Comparison of ENCODE assay signal across 35 cellular contexts in the genomic region with DNA sequence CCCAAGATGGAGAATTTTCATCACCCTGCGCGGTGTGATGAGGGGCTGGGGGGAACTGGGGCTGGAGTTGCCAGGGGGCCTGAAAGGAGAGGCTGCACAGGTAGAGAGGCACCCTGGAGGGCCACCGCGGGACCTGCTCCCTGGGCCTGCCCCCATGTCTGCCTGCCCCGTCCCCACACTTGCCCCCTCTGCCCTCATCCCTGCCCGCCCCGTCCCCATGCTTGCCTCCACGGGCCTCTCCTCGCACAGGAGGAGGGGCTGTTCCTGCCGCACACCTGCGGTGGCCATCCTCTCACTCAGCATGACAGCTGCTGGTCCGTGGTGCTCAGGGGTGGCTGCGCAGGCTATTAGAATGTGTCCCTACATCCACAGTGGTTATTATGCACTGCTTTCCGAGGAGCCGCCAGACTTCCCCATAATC. TPM values are rescaled to one million over a fixed set of nuclear protein-coding genes. Genes with fewer than 3 reads are reported as not detected.
DNase-seq lines count a peak whose midpoint lies in the region; FAIRE-seq and TF ChIP-seq lines count a peak whose summit lies in the region.
"Had no signal": no experiment of that assay in that cellular context is flagged by ENCODE, and none has a peak within 500 bp of the region (broad histone marks: within the 10 kb centered on the region; RNA-seq: fewer than 3 reads in every experiment).

No MANE protein-coding gene starts in this region.

- H2AFZ ChIP-seq in mammary epithelial cell (ENCODE audit: low read depth, low read length): peak overlapping the region; percentile 42
- H2AFZ ChIP-seq in neuronal stem cell (ENCODE audit: low read length): no peak overlapping the region
- H2AFZ ChIP-seq: parathyroid adenoma had no signal

- H3K23ac ChIP-seq in neuronal stem cell (ENCODE audit: low read depth, low read length, poor library complexity): peak overlapping the region; percentile 75

- no peak overlapping the region for H4K91ac ChIP-seq in neuronal stem cell (ENCODE audit: low read depth, low read length, poor library complexity)

- H2BK5ac ChIP-seq in neuronal stem cell (ENCODE audit: low read length): peak overlapping the region; percentile 41

- CTCF ChIA-PET in mammary epithelial cell (lab: Charles Lee; ENCODE audit: low non-redundant PET): no interaction called here

- H3K79me1 ChIP-seq in neuronal stem cell (ENCODE audit: low read depth, low read length): no peaks in the 10 kb centered on the region

- H3K36me3 ChIP-seq in BLaER1 (no peaks in the 10 kb centered on the region), H7 (replicated peaks; ENCODE audit: control insufficient read depth, insufficient read depth, low read length) (no peaks in the 10 kb centered on the region), mammary epithelial cell (ENCODE audit: insufficient read depth, low read length) (no peaks in the 10 kb centered on the region), neuronal stem cell (replicated peaks in 1 of 2; ENCODE audit: control insufficient read depth in 2 of 2, insufficient read depth in 2 of 2, low read length in 2 of 2) (no peaks in the 10 kb centered on the region), small intestine (ENCODE audit: control insufficient read depth in 2 of 2, insufficient read depth in 2 of 2, low read length in 2 of 2) (no peaks in the 10 kb centered on the region)
- H3K36me3 ChIP-seq: BLaER1 treated with 17β-estradiol and CSF1 and Interleukin-3, amounts not matched to agents 10 nM and 100 nM; heart right ventricle; right atrium auricular region; tibial nerve had no signal

- no peak overlapping the region for H2BK120ac ChIP-seq in neuronal stem cell (ENCODE audit: low read depth, low read length)

- H3K4me3 ChIP-seq in BLaER1: no peak overlapping the region
- no peak overlapping the region for H3K4me3 ChIP-seq in H7 (ENCODE audit: insufficient read depth, low read depth, low read length)
- no peak overlapping the region for H3K4me3 ChIP-seq in mammary epithelial cell (replicated peaks in 1 of 3; ENCODE audit: insufficient read depth in 1 of 3, low read depth in 2 of 3, low read length in 3 of 3)
- H3K4me3 ChIP-seq in neuronal stem cell (ENCODE audit: low read length in 2 of 2): no peak overlapping the region
- no peak overlapping the region for H3K4me3 ChIP-seq in small intestine (ENCODE audit: low read depth in 1 of 2, low read length in 2 of 2)
- H3K4me3 ChIP-seq: BLaER1 treated with 17β-estradiol and CSF1 and Interleukin-3, amounts not matched to agents 10 nM and 100 nM; dorsolateral prefrontal cortex; heart right ventricle; right atrium auricular region; tibial nerve had no signal

- no peak overlapping the region for H2BK12ac ChIP-seq in neuronal stem cell (ENCODE audit: low read length)

- H3K9ac ChIP-seq in BLaER1 (no peak overlapping the region), mammary epithelial cell (ENCODE audit: insufficient read depth, low read length) (no peak overlapping the region), neuronal stem cell (ENCODE audit: low read depth, low read length, poor library complexity) (peak overlapping the region; percentile 31)
- H3K9ac ChIP-seq: BLaER1 treated with 17β-estradiol and CSF1 and Interleukin-3, amounts not matched to agents 10 nM and 100 nM; parathyroid adenoma had no signal

- H3K4ac ChIP-seq in neuronal stem cell (ENCODE audit: low read length): no peak overlapping the region

- no peak for FAIRE-seq in small intestine (lab: Jason Lieb, UNC)
- FAIRE-seq: endometrium, frontal cortex, GM12892 had no signal

- H4K20me1 ChIP-seq in BLaER1 (no peaks in the 10 kb centered on the region), mammary epithelial cell (ENCODE audit: insufficient read depth, low read length) (no peaks in the 10 kb centered on the region)
- H4K20me1 ChIP-seq: BLaER1 treated with 17β-estradiol and CSF1 and Interleukin-3, amounts not matched to agents 10 nM and 100 nM had no signal

- dilution Hi-C loops in mammary epithelial cell (cut with HindIII; ENCODE audit: low sequenced_read_pairs): loop anchor here (5.0 kb wide), 1 partner anchor 83 kb away; no protein-coding TSS in a partner anchor

- BruUV-seq in mammary epithelial cell (replicated peaks; lab: Mats Ljungman, UMichigan): no TSS peak

- H2AK5ac ChIP-seq in neuronal stem cell (ENCODE audit: low read depth, low read length): peak overlapping the region; percentile 32

- peak overlapping the region; percentile 25 for H3K18ac ChIP-seq in neuronal stem cell (ENCODE audit: low read length)

- H3K4me1 ChIP-seq in BLaER1 (peaks cover 36% of the 10 kb centered on the region), mammary epithelial cell (ENCODE audit: insufficient read depth, low read length) (peaks cover 22% of the 10 kb centered on the region), neuronal stem cell (ENCODE audit: control insufficient read depth in 2 of 2, insufficient read depth in 1 of 2, low read depth in 1 of 2, low read length in 2 of 2) (peaks cover 0 to 9% of the 10 kb centered on the region in 2 donors), small intestine (ENCODE audit: control insufficient read depth in 2 of 2, insufficient read depth in 1 of 2, low read depth in 1 of 2, low read length in 1 of 2) (no peaks in the 10 kb centered on the region)
- H3K4me1 ChIP-seq: parathyroid adenoma, right atrium auricular region, tibial nerve had no signal

- no peak for TF ChIP-seq CTCF in mammary epithelial cell (conservative IDR thresholded peaks at IDR 0.05 in 1 of 2, IDR thresholded peaks at IDR 0.05 in 1 of 2; ENCODE audit: extremely low read depth in 1 of 2, insufficient read depth in 1 of 2, low read depth in 1 of 2, low read length in 2 of 2)

- H3K4me2 ChIP-seq in BLaER1 (0 out of 2 replicates have a peak overlapping the region, but pooled peaks have one; percentile 31), mammary epithelial cell (ENCODE audit: insufficient read depth, low read depth, low read length) (peak overlapping the region; percentile 72), neuronal stem cell (ENCODE audit: insufficient read depth, low read length, poor library complexity, severe bottlenecking) (no peak overlapping the region)

- in situ Hi-C loops in mammary epithelial cell (cut with MboI; ENCODE audit: low sequenced_read_pairs in 2 of 2) (no loop called here), KBM-7 (cut with MboI; ENCODE audit: low pct_unique_long_range_greater_than_20kb, low sequenced_read_pairs) (no loop called here)

- H3K14ac ChIP-seq in neuronal stem cell (ENCODE audit: low read length): no peak overlapping the region

- H2BK15ac ChIP-seq in neuronal stem cell (ENCODE audit: low read length): peak overlapping the region; percentile 77

- no peaks in the 10 kb centered on the region for H3K79me2 ChIP-seq in mammary epithelial cell (ENCODE audit: insufficient read depth, low read length)
- H3K79me2 ChIP-seq: parathyroid adenoma had no signal

- WGBS in mammary epithelial cell (ENCODE audit: low coverage, missing lambda C conversion rate): 92% methylated on average over 6 of the region's 15 CpGs
- WGBS in neuronal stem cell (ENCODE audit: extremely low coverage in 2 of 2, insufficient read length in 2 of 2, insufficient replicate concordance in 1 of 2), 2 donors: no CpG with 5 or more reads among the region's 15 CpGs
- WGBS in small intestine, 3 donors: 84 to 88% (median 85%) methylated on average over 12 to 15 of the region's 15 CpGs

- intact Hi-C loops in mammary epithelial cell (cut with micrococcal nuclease): loop anchor here (2.0 to 5.0 kb wide), 3 partner anchors 24 to 116 kb away; partner anchors contain the start of gene CCND1

- no peak overlapping the region for H4K8ac ChIP-seq in neuronal stem cell (ENCODE audit: low read depth, low read length)

- H3K9me3 ChIP-seq in BLaER1: no peaks in the 10 kb centered on the region
- H3K9me3 ChIP-seq in mammary epithelial cell (replicated peaks; ENCODE audit: insufficient read depth, low read length): no peaks in the 10 kb centered on the region
- peaks cover 0 to 1% of the 10 kb centered on the region in 2 donors for H3K9me3 ChIP-seq in neuronal stem cell (replicated peaks in 1 of 2; ENCODE audit: control insufficient read depth in 2 of 2, insufficient read depth in 1 of 2, low read depth in 1 of 2, low read length in 2 of 2)
- no peaks in the 10 kb centered on the region for H3K9me3 ChIP-seq in small intestine (ENCODE audit: control insufficient read depth, low read depth)
- H3K9me3 ChIP-seq: heart right ventricle, right atrium auricular region, tibial nerve had no signal

- H3K27ac ChIP-seq in BLaER1 (no peak overlapping the region), mammary epithelial cell (ENCODE audit: insufficient read depth, low read depth, low read length) (no peak overlapping the region), neuronal stem cell (replicated peaks; ENCODE audit: low read length) (no peak overlapping the region), small intestine (ENCODE audit: low read depth in 1 of 2, low read length in 1 of 2) (no peak overlapping the region)
- H3K27ac ChIP-seq: BLaER1 treated with 17β-estradiol and CSF1 and Interleukin-3, amounts not matched to agents 10 nM and 100 nM; dorsolateral prefrontal cortex; heart right ventricle; parathyroid adenoma; right atrium auricular region; tibial nerve had no signal

- DNase-seq in H7 (peak; percentile 52), mammary epithelial cell (no peak), neuronal stem cell (ENCODE audit: low spot score) (no peak), NCI-H774 (lab: John Stamatoyannopoulos, UW) (no peak), small intestine (no peak), KBM-7 (no peak)
- DNase-seq: activated CD4-positive, alpha-beta memory T cell treated with anti-CD3 and anti-CD28 coated beads, Interleukin-2, amount 10 ng/mL, durations not matched to agents 7 days and 5 days; activated CD8-positive, alpha-beta memory T cell treated with anti-CD3 and anti-CD28 coated beads, Interleukin-2, amount 50 U/mL, for 4 hours; activated naive CD4-positive, alpha-beta T cell treated with anti-CD3 and anti-CD28 coated beads, Interleukin-2, amount 10 ng/mL, durations not matched to agents 7 days and 5 days; cerebellar nuclear complex; COR-L47; DMS53; HCEC 1CT; heart right ventricle; NCI-H1048; NCI-H1694; NCI-H2171; NK-92 treated with Interleukin-12 subunit alpha and Interleukin-12 subunit beta, amount 100 ng/mL, for 24 hours; SHP77 treated with DMSO at 0.1 percent for 48 hours; stimulated activated CD4-positive, alpha-beta T cell treated with anti-CD3 and anti-CD28 coated beads, Interleukin-12 subunit alpha, Interleukin-12 subunit beta, amount 100 ng/mL, for 4 hours; stimulated activated CD4-positive, alpha-beta T cell treated with anti-CD3 and anti-CD28 coated beads, Interleukin-2, amount 100 ng/mL, for 48 hours had no signal

- no peaks in the 10 kb centered on the region for H3K27me3 ChIP-seq in BLaER1
- no peaks in the 10 kb centered on the region for H3K27me3 ChIP-seq in H7 (ENCODE audit: control insufficient read depth, insufficient read depth, low read length)
- no peaks in the 10 kb centered on the region for H3K27me3 ChIP-seq in mammary epithelial cell (ENCODE audit: insufficient read depth, low read length)
- H3K27me3 ChIP-seq in neuronal stem cell (ENCODE audit: control insufficient read depth in 3 of 3, insufficient read depth in 3 of 3, low read depth in 1 of 3, low read length in 3 of 3): peaks cover 0 to 3% (median 0%) of the 10 kb centered on the region in 3 experiments
- H3K27me3 ChIP-seq in small intestine (ENCODE audit: control insufficient read depth in 2 of 2, insufficient read depth in 2 of 2, low read length in 2 of 2): no peaks in the 10 kb centered on the region
- H3K27me3 ChIP-seq: BLaER1 treated with 17β-estradiol and CSF1 and Interleukin-3, amounts not matched to agents 10 nM and 100 nM; right atrium auricular region; tibial nerve had no signal

RNA-seq across cellular contexts. Expression of gene LINC01488, which starts 43.5 kb away (rescaled TPM):
- total RNA-seq in H7 (2014; rRNA removed; shearing (Covaris generic)): not detected in 2 replicates
- not detected for total RNA-seq in mammary epithelial cell
- polyA plus RNA-seq in mammary epithelial cell (not detected), small intestine (not detected)
- polyA minus RNA-seq in mammary epithelial cell: 0.16 TPM
- polyA plus RNA-seq in neuronal stem cell (2013, experiment 1 of 2): 0.06 TPM
- polyA plus RNA-seq in neuronal stem cell (2013, experiment 2 of 2): 0.01 TPM
- total RNA-seq: activated CD4-positive, alpha-beta memory T cell treated with anti-CD3 and anti-CD28 coated beads, Interleukin-2, amount 10 ng/mL, durations not matched to agents 7 days and 5 days; dorsolateral prefrontal cortex; frontal cortex; kidney epithelial cell; NCI-H460; neural crest cell; PC-3; right atrium auricular region; tibial nerve had no signal
- polyA plus RNA-seq: AG04450 had no signal
